9 cellular contexts compared by ENCODE assay signal in genomic region chr5:122312670-122312988, GRCh38. TPM values are rescaled to one million over a fixed set of nuclear protein-coding genes. Genes with fewer than 3 reads are reported as not detected.
DNase-seq lines count a peak whose midpoint lies in the region; TF ChIP-seq lines count a peak whose summit lies in the region.
"Had no signal": no experiment of that assay in that cellular context is flagged by ENCODE, and none has a peak within 500 bp of the region (broad histone marks: within the 10 kb centered on the region; RNA-seq: fewer than 3 reads in every experiment).

No MANE protein-coding gene starts in this region.

- no peak overlapping the region for H3K27ac ChIP-seq in HUES6 (ENCODE audit: low read depth, low read length)
- H3K27ac ChIP-seq in mesendoderm (ENCODE audit: low read depth, low read length) = no peak overlapping the region
- peak overlapping the region; percentile 90 to 91 for H3K27ac ChIP-seq in uterus
- H3K27ac ChIP-seq: KMS-11 had no signal

- TF ChIP-seq POLR2A in uterus (IDR thresholded peaks at IDR 0.05) = no peak

- no peak overlapping the region for H3K4ac ChIP-seq in mesendoderm (ENCODE audit: low read depth, low read length)

- H3K4me1 ChIP-seq in HUES6 (ENCODE audit: control insufficient read depth, insufficient read depth, low read length) = peaks cover 7% of the 10 kb centered on the region
- H3K4me1 ChIP-seq in mesendoderm (ENCODE audit: control insufficient read depth, low read depth, low read length) = no peaks in the 10 kb centered on the region
- no peaks in the 10 kb centered on the region for H3K4me1 ChIP-seq in uterus

- no peak for DNase-seq in GM12865 (ENCODE audit: low read depth)
- peak; percentile 56 for DNase-seq in ecto neural progenitor cell (ENCODE audit: low spot score)
- DNase-seq in mesendoderm = peak; percentile 27
- DNase-seq in uterus = peak; percentile 31 to 44
- no peak for DNase-seq in activated T-cell treated with anti-CD3 and anti-CD28 coated beads, Interleukin-2, amount 50 U/mL, for 24 hours
- no peak for DNase-seq in activated CD4-positive, alpha-beta T cell treated with anti-CD3 and anti-CD28 coated beads for 1 hour
- no peak for DNase-seq in T-helper 1 cell

- intact Hi-C loops in uterus (cut with DNase I; ENCODE audit: low total_unique reads) = no loop called here

- peak overlapping the region; percentile 44 for H3K56ac ChIP-seq in mesendoderm (ENCODE audit: low read length)

- H4K8ac ChIP-seq in mesendoderm (ENCODE audit: low read depth, low read length) = no peak overlapping the region

- H3K9me3 Mint-ChIP-seq in activated T-cell treated with anti-CD3 and anti-CD28 coated beads, Interleukin-2, amount 50 U/mL, for 24 hours = no peaks in the 10 kb centered on the region

- H3K27me3 Mint-ChIP-seq in activated T-cell treated with anti-CD3 and anti-CD28 coated beads, Interleukin-2, amount 50 U/mL, for 24 hours = peaks cover 60% of the 10 kb centered on the region

- H3K9me3 ChIP-seq in HUES6 (ENCODE audit: control insufficient read depth, insufficient read depth, low read depth, low read length) (peaks cover 2% of the 10 kb centered on the region; the same call in 1 of the 2 replicates), uterus (no peaks in the 10 kb centered on the region)

- TF ChIP-seq CTCF in GM12865 (IDR thresholded peaks at IDR 0.05; ENCODE audit: insufficient read depth, low read depth, low read length, missing control alignments) = no peak
- TF ChIP-seq CTCF in uterus (IDR thresholded peaks at IDR 0.05) = no peak

- peaks cover 7% of the 10 kb centered on the region for H3K4me1 Mint-ChIP-seq in activated T-cell treated with anti-CD3 and anti-CD28 coated beads, Interleukin-2, amount 50 U/mL, for 24 hours (ENCODE audit: low read depth)

- no peaks in the 10 kb centered on the region for H3K79me1 ChIP-seq in mesendoderm (ENCODE audit: low read length)

- H3K18ac ChIP-seq in mesendoderm (ENCODE audit: low read length) = no peak overlapping the region

- H3K4me2 ChIP-seq in mesendoderm (ENCODE audit: low read length) = peak overlapping the region; percentile 70
- H3K4me2 ChIP-seq: KMS-11 had no signal

- no peaks in the 10 kb centered on the region for H3K79me2 ChIP-seq in mesendoderm (ENCODE audit: control insufficient read depth, insufficient read depth, low read length)

- peaks cover 39% of the 10 kb centered on the region for H3K27me3 ChIP-seq in HUES6 (ENCODE audit: control insufficient read depth, insufficient read depth, low read length)
- H3K27me3 ChIP-seq in mesendoderm (ENCODE audit: insufficient read depth, low read length, poor library complexity) = peaks cover 4% of the 10 kb centered on the region
- H3K27me3 ChIP-seq in uterus = no peaks in the 10 kb centered on the region

- no peaks in the 10 kb centered on the region for H3K36me3 Mint-ChIP-seq in activated T-cell treated with anti-CD3 and anti-CD28 coated beads, Interleukin-2, amount 50 U/mL, for 24 hours (ENCODE audit: low read depth)

- no peak overlapping the region for H4K5ac ChIP-seq in mesendoderm (ENCODE audit: low read length)

- H3K36me3 ChIP-seq in HUES6 (ENCODE audit: control insufficient read depth, insufficient read depth, low read length) = no peaks in the 10 kb centered on the region
- no peaks in the 10 kb centered on the region for H3K36me3 ChIP-seq in mesendoderm (ENCODE audit: control insufficient read depth, insufficient read depth, low read length)
- no peaks in the 10 kb centered on the region for H3K36me3 ChIP-seq in uterus

- H2AK5ac ChIP-seq in mesendoderm (ENCODE audit: low read length) = no peak overlapping the region

- no peak overlapping the region for H3K4me3 Mint-ChIP-seq in activated T-cell treated with anti-CD3 and anti-CD28 coated beads, Interleukin-2, amount 50 U/mL, for 24 hours

- H3K27ac Mint-ChIP-seq in activated T-cell treated with anti-CD3 and anti-CD28 coated beads, Interleukin-2, amount 50 U/mL, for 24 hours = no peak overlapping the region

- no peak overlapping the region for H3K23ac ChIP-seq in mesendoderm (ENCODE audit: low read length)

- no peak overlapping the region for H2BK120ac ChIP-seq in mesendoderm (ENCODE audit: low read depth, low read length)

- H3K4me3 ChIP-seq in GM12865 (ENCODE audit: low read depth, low read length) (peak overlapping the region; percentile 53), HUES6 (ENCODE audit: low read depth, low read length) (peak overlapping the region; percentile 75), mesendoderm (ENCODE audit: low read length) (no peak overlapping the region), uterus (peak overlapping the region; percentile 68 to 83)

- no peak overlapping the region for H2BK5ac ChIP-seq in mesendoderm (ENCODE audit: low read length)

- H2BK15ac ChIP-seq in mesendoderm (replicated peaks; ENCODE audit: low read depth) = no peak overlapping the region

- WGBS in mesendoderm (ENCODE audit: extremely low coverage, insufficient coverage, low lambda C conversion rate) = no CpG with 5 or more reads among the region's 14 CpGs

- H3K9ac ChIP-seq in HUES6 (ENCODE audit: low read length) (peak overlapping the region; percentile 67), mesendoderm (ENCODE audit: low read length) (no peak overlapping the region)
- H3K9ac ChIP-seq: KMS-11 had no signal

RNA-seq across cellular contexts. Expression of gene SNCAIP, which starts 0.6 kb away (rescaled TPM):
- polyA plus RNA-seq in mesendoderm (2013, experiment 1 of 2) = 1.8 TPM
- polyA plus RNA-seq in mesendoderm (2013, experiment 2 of 2) = 1.7 TPM
- total RNA-seq in uterus = 100 to 1,000 TPM in 1 of 4 donors, 10 to 100 TPM in 3; 15.3 to 104 (median 35.0) TPM

Comparison
In these comparisons a context has a peak if more than half of its experiments do, and no peak if none do; other contexts are left out.
1. DNase-seq: peak in ecto neural progenitor cell (single experiment), mesendoderm (single experiment) and uterus (2 of 2); none in GM12865 (single experiment), activated T-cell treated with anti-CD3 and anti-CD28 coated beads, Interleukin-2, amount 50 U/mL, for 24 hours (single experiment), activated CD4-positive, alpha-beta T cell treated with anti-CD3 and anti-CD28 coated beads for 1 hour (single experiment) and T-helper 1 cell (0 of 5).
2. H3K27ac ChIP-seq: peak in uterus (2 of 2); none in HUES6 (single experiment) and mesendoderm (single experiment).